Comparison of ENCODE assay signal across 26 cellular contexts in genomic region chr6:32607263-32607987, GRCh38. TPM values are rescaled to one million over a fixed set of nuclear protein-coding genes. Genes with fewer than 3 reads are reported as not detected.
A peak's percentile ranks its signal among the peaks of the same experiment; 100 is the strongest.
DNase-seq lines count a peak whose midpoint lies in the region; ATAC-seq, FAIRE-seq and TF ChIP-seq lines count a peak whose summit lies in the region.
"Had no signal": no experiment of that assay in that cellular context is flagged by ENCODE, and none has a peak within 500 bp of the region (broad histone marks: within the 10 kb centered on the region; RNA-seq: fewer than 3 reads in every experiment).

No MANE protein-coding gene starts in this region.

- 58% methylated on average over 3 of the region's 4 CpGs for WGBS in right cardiac atrium

- no peaks in the 10 kb centered on the region for H3K36me3 Mint-ChIP-seq in activated naive CD8-positive, alpha-beta T cell treated with anti-CD3 and anti-CD28 coated beads, Interleukin-2, amount 50 U/mL, for 24 hours (ENCODE audit: low read depth)
- peaks cover 5 to 19% of the 10 kb centered on the region in 2 donors for H3K36me3 Mint-ChIP-seq in stimulated activated naive B cell treated with anti-CD40 and anti-IgM and Interleukin-4, amounts not matched to agents 10 μg/mL and 1 μg/mL and 100 μg/mL, for 72 hours
- H3K36me3 Mint-ChIP-seq: type B pancreatic cell had no signal

- no peak overlapping the region for H3K4me2 ChIP-seq in PC-3 (ENCODE audit: low read length)
- H3K4me2 ChIP-seq: hepatocyte had no signal

- H3K4me1 Mint-ChIP-seq in activated naive CD8-positive, alpha-beta T cell treated with anti-CD3 and anti-CD28 coated beads, Interleukin-2, amount 50 U/mL, for 24 hours, result peaks cover 36% of the 10 kb centered on the region
- H3K4me1 Mint-ChIP-seq in stimulated activated naive B cell treated with anti-CD40 and anti-IgM and Interleukin-4, amounts not matched to agents 10 μg/mL and 1 μg/mL and 100 μg/mL, for 72 hours, result peaks cover 36 to 59% of the 10 kb centered on the region in 2 donors

- H3F3A ChIP-seq in PC-3 (ENCODE audit: low read length, unreplicated experiment), result no peaks in the 10 kb centered on the region

- no TSS peak for BruUV-seq in PC-3 (replicated peaks; lab: Mats Ljungman, UMichigan)

- no peaks in the 10 kb centered on the region for H3K27me3 ChIP-seq in right cardiac atrium (ENCODE audit: control insufficient read depth, insufficient read depth)
- H3K27me3 ChIP-seq in PC-3 (ENCODE audit: low read length), result 0 out of 2 replicates have a peak, but pooled peaks cover 6% of the 10 kb centered on the region
- H3K27me3 ChIP-seq: body of pancreas, gastrocnemius medialis, hepatocyte had no signal

- H3K27me3 Mint-ChIP-seq in activated naive CD8-positive, alpha-beta T cell treated with anti-CD3 and anti-CD28 coated beads, Interleukin-2, amount 50 U/mL, for 24 hours, result no peaks in the 10 kb centered on the region
- no peaks in the 10 kb centered on the region for H3K27me3 Mint-ChIP-seq in stimulated activated naive B cell treated with anti-CD40 and anti-IgM and Interleukin-4, amounts not matched to agents 10 μg/mL and 1 μg/mL and 100 μg/mL, for 72 hours

- peak overlapping the region; percentile 28 for H3K27ac Mint-ChIP-seq in activated naive CD8-positive, alpha-beta T cell treated with anti-CD3 and anti-CD28 coated beads, Interleukin-2, amount 50 U/mL, for 24 hours
- peak overlapping the region; percentile 70 for H3K27ac Mint-ChIP-seq in stimulated activated naive B cell treated with anti-CD40 and anti-IgM and Interleukin-4, amounts not matched to agents 10 μg/mL and 1 μg/mL and 100 μg/mL, for 72 hours
- H3K27ac Mint-ChIP-seq: activated CD8-positive, alpha-beta T cell treated with anti-CD3 and anti-CD28 coated beads for 36 hours; H9; type B pancreatic cell had no signal

- H3K27ac ChIP-seq in right cardiac atrium (ENCODE audit: low read length) (no peak overlapping the region), PC-3 (ENCODE audit: low read length) (no peak overlapping the region)
- H3K27ac ChIP-seq: body of pancreas, dorsolateral prefrontal cortex, hepatocyte had no signal

- POLR2A ChIA-PET in PC-3 (lab: Charles Lee; ENCODE audit: unreplicated experiment), result no interaction called here

- H3K4me1 ChIP-seq in right cardiac atrium (ENCODE audit: control insufficient read depth, insufficient read depth, low read length) (no peaks in the 10 kb centered on the region), PC-3 (ENCODE audit: insufficient read depth, low read length) (no peaks in the 10 kb centered on the region; the same call in 1 of the 2 replicates)
- H3K4me1 ChIP-seq: BE2C, body of pancreas, gastrocnemius medialis had no signal

- peak; percentile 47 for DNase-seq in Right ventricle myocardium inferior (ENCODE audit: missing footprints)
- DNase-seq in right cardiac atrium, result no peak
- DNase-seq in GM18507 (ENCODE audit: extremely low spot score, insufficient read length, low read depth), result no peak
- no peak for DNase-seq in activated naive CD8-positive, alpha-beta T cell treated with anti-CD3 and anti-CD28 coated beads, Interleukin-2, amount 50 U/mL, for 24 hours
- DNase-seq in stimulated activated naive B cell treated with anti-CD40 and anti-IgM and Interleukin-4, amounts not matched to agents 10 μg/mL and 1 μg/mL and 100 μg/mL, for 72 hours, result peak; percentile 24
- DNase-seq in middle frontal gyrus (ENCODE audit: extremely low spot score, low spot score), result no peak
- DNase-seq in PC-3, result no peak
- DNase-seq: activated CD8-positive, alpha-beta T cell treated with anti-CD3 and anti-CD28 coated beads for 36 hours; activated gamma-delta T cell; activated T-cell treated with anti-CD3 and anti-CD28 coated beads for 4 hours; BE2C; body of pancreas; cerebellar nuclear complex; dorsolateral prefrontal cortex; gastrocnemius medialis; H9; left cardiac atrium; naive thymus-derived CD4-positive, alpha-beta T cell; NCI-H1694; T1000 had no signal

- no peak overlapping the region for H3K9ac ChIP-seq in PC-3 (ENCODE audit: low read length)

- H3K4me3 Mint-ChIP-seq in activated naive CD8-positive, alpha-beta T cell treated with anti-CD3 and anti-CD28 coated beads, Interleukin-2, amount 50 U/mL, for 24 hours, result no peak overlapping the region
- peak overlapping the region; percentile 42 to 73 for H3K4me3 Mint-ChIP-seq in stimulated activated naive B cell treated with anti-CD40 and anti-IgM and Interleukin-4, amounts not matched to agents 10 μg/mL and 1 μg/mL and 100 μg/mL, for 72 hours
- H3K4me3 Mint-ChIP-seq: activated CD8-positive, alpha-beta T cell treated with anti-CD3 and anti-CD28 coated beads for 36 hours; H9; naive thymus-derived CD4-positive, alpha-beta T cell; type B pancreatic cell had no signal

- peak; percentile 84 for FAIRE-seq in GM18507 (lab: Jason Lieb, UNC)

- no peaks in the 10 kb centered on the region for H3K9me2 ChIP-seq in PC-3 (replicated peaks; ENCODE audit: low read length)

- CTCF ChIA-PET in PC-3 (lab: Charles Lee), result no interaction called here

- H2AFZ ChIP-seq in PC-3 (ENCODE audit: low read length), result no peak overlapping the region
- H2AFZ ChIP-seq: hepatocyte had no signal

- ATAC-seq in Right ventricle myocardium inferior (no peak), right cardiac atrium (no peak), GM19395 (IDR thresholded peaks at IDR 0.05; ENCODE audit: unreplicated experiment) (no peak), PC-3 (no peak)
- no peak for ATAC-seq in activated naive CD8-positive, alpha-beta T cell treated with anti-CD3 and anti-CD28 coated beads, Interleukin-2, amount 50 U/mL, for 24 hours
- peak; percentile 23 to 33 for ATAC-seq in stimulated activated naive B cell treated with anti-CD40 and anti-IgM and Interleukin-4, amounts not matched to agents 10 μg/mL and 1 μg/mL and 100 μg/mL, for 72 hours (replicated peaks)
- ATAC-seq: activated CD8-positive, alpha-beta T cell treated with anti-CD3 and anti-CD28 coated beads for 36 hours; body of pancreas; gastrocnemius medialis; left cardiac atrium; naive thymus-derived CD4-positive, alpha-beta T cell had no signal

- no peak for TF ChIP-seq CTCF in PC-3 (conservative IDR thresholded peaks at IDR 0.05; ENCODE audit: low read depth, low read length)

- no peaks in the 10 kb centered on the region for H3K79me2 ChIP-seq in PC-3 (ENCODE audit: low read length)
- H3K79me2 ChIP-seq: hepatocyte had no signal

- H3K4me3 ChIP-seq in right cardiac atrium (ENCODE audit: low read length) (no peak overlapping the region), PC-3 (ENCODE audit: low read length) (no peak overlapping the region)
- H3K4me3 ChIP-seq: body of pancreas, dorsolateral prefrontal cortex, gastrocnemius medialis, hepatocyte had no signal

- H3K9me3 ChIP-seq in right cardiac atrium (ENCODE audit: control insufficient read depth, low read length) (no peaks in the 10 kb centered on the region), PC-3 (ENCODE audit: low read length) (no peaks in the 10 kb centered on the region)
- H3K9me3 ChIP-seq: BE2C, body of pancreas, gastrocnemius medialis had no signal

- no peaks in the 10 kb centered on the region for H4K20me1 ChIP-seq in PC-3 (ENCODE audit: low read length)

- no peaks in the 10 kb centered on the region for H3K9me3 Mint-ChIP-seq in activated naive CD8-positive, alpha-beta T cell treated with anti-CD3 and anti-CD28 coated beads, Interleukin-2, amount 50 U/mL, for 24 hours
- peaks cover 2 to 5% of the 10 kb centered on the region in 2 donors for H3K9me3 Mint-ChIP-seq in stimulated activated naive B cell treated with anti-CD40 and anti-IgM and Interleukin-4, amounts not matched to agents 10 μg/mL and 1 μg/mL and 100 μg/mL, for 72 hours
- H3K9me3 Mint-ChIP-seq: type B pancreatic cell had no signal

- H3K36me3 ChIP-seq in PC-3 (ENCODE audit: low read depth, low read length), result no peaks in the 10 kb centered on the region
- H3K36me3 ChIP-seq: BE2C, gastrocnemius medialis had no signal

- intact Hi-C loops in Right ventricle myocardium inferior (cut with DNase I) (no loop called here), right cardiac atrium (cut with DNase I) (no loop called here), PC-3 (cut with micrococcal nuclease) (no loop called here)

RNA-seq across cellular contexts. Expression of gene HLA-DRB1, which starts 17.8 kb away (rescaled TPM):
- 32.4 TPM for total RNA-seq in Right ventricle myocardium inferior
- total RNA-seq in right cardiac atrium, result 100 to 1,000 TPM in 2 of 4 donors, 10 to 100 TPM in 2; 33.7 to 153 (median 104) TPM
- polyA plus RNA-seq in right cardiac atrium, result 30.1 TPM
- not detected in 2 replicates for total RNA-seq in PC-3 (2014; rRNA removed)
- total RNA-seq: A673, pulmonary artery endothelial cell had no signal

RNA-seq across cellular contexts. Expression of gene HLA-DQA1, which starts 29.8 kb away (rescaled TPM):
- total RNA-seq in Right ventricle myocardium inferior (5.3 TPM), right cardiac atrium (10 to 100 TPM in 2 of 4 donors, 1 to 10 TPM in 2; 6.5 to 18.4 (median 8.9) TPM), PC-3 (2014; rRNA removed) (not detected in 2 replicates)
- 6.0 TPM for polyA plus RNA-seq in right cardiac atrium
- total RNA-seq: A673, hepatocyte, NCI-H460, pulmonary artery endothelial cell had no signal
- polyA plus RNA-seq: hepatocyte had no signal

RNA-seq across cellular contexts. Expression of gene HLA-DQB1, which starts 59.0 kb away (rescaled TPM):
- total RNA-seq in Right ventricle myocardium inferior (3.9 TPM), right cardiac atrium (10 to 100 TPM in 3 of 4 donors, 1 to 10 TPM in 1; 5.7 to 15.0 (median 14.8) TPM), PC-3 (2014; rRNA removed) (not detected in 2 replicates)
- 19.8 TPM for polyA plus RNA-seq in right cardiac atrium
- total RNA-seq: A673, pulmonary artery endothelial cell had no signal

Comparison
In these comparisons a context has a peak if more than half of its experiments do, and no peak if none do; other contexts are left out.
1. DNase-seq: peak in Right ventricle myocardium inferior (single experiment) and stimulated activated naive B cell treated with anti-CD40 and anti-IgM and Interleukin-4, amounts not matched to agents 10 μg/mL and 1 μg/mL and 100 μg/mL, for 72 hours (single experiment); none in right cardiac atrium (0 of 3), GM18507 (single experiment), activated naive CD8-positive, alpha-beta T cell treated with anti-CD3 and anti-CD28 coated beads, Interleukin-2, amount 50 U/mL, for 24 hours (single experiment), middle frontal gyrus (single experiment) and PC-3 (single experiment).
2. ATAC-seq: peak in stimulated activated naive B cell treated with anti-CD40 and anti-IgM and Interleukin-4, amounts not matched to agents 10 μg/mL and 1 μg/mL and 100 μg/mL, for 72 hours (2 of 2); none in Right ventricle myocardium inferior (single experiment), right cardiac atrium (0 of 2), activated naive CD8-positive, alpha-beta T cell treated with anti-CD3 and anti-CD28 coated beads, Interleukin-2, amount 50 U/mL, for 24 hours (single experiment), GM19395 (single experiment) and PC-3 (single experiment).
3. RNA of gene HLA-DRB1, which starts 17.8 kb away (total RNA-seq): 33.7 to 153 TPM in right cardiac atrium and 32.4 TPM in Right ventricle myocardium inferior (single experiment); not detected in PC-3; every median in the first group is over 10 times any median in the second.